ENCODE assay signal across 1 cellular context in the genomic region with DNA sequence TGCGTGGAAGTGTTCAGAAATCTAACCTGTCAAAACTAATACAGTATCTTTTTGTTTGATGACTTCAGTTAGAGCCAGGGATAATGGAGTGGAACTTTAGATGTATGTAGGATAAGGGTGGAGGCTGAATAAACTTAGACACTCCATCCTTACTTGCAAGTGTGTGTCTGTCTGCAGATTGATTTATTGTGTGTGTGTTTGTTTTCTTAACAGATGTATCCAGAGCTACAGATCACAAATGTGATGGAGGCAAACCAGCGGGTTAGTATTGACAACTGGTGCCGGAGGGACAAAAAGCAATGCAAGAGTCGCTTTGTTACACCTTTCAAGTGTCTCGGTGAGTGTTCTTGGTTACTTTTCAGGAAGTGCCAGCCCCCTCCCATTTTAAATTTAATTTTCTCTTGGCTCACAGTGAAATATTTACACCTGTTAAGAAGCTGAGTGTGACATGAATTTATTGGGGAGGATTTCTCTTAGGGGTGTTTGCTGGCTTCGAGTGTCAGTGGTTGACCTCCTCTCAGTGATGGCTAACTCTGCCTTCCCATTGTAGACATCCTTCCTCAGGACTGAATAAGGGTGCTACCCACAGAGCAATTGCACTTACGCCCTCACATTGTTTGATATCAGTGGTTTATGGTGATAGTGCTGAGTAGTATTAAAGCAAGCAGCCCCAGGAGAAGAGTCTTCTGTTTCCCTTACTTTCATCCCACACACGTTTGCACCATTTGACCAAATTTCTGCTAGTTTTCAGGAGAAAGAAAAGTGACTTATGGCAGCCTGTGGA.
TF ChIP-seq lines count a peak whose summit lies in the region.

No MANE protein-coding gene starts in this region.

TF ChIP-seq in K562, 482 proteins besides CTCF, POLR2A, EP300 and RAD21:
- TF ChIP-seq ZNF217 (CRISPR knock-in tag; IDR thresholded peaks at IDR 0.05) = no peak
- TF ChIP-seq, protein P1, sequence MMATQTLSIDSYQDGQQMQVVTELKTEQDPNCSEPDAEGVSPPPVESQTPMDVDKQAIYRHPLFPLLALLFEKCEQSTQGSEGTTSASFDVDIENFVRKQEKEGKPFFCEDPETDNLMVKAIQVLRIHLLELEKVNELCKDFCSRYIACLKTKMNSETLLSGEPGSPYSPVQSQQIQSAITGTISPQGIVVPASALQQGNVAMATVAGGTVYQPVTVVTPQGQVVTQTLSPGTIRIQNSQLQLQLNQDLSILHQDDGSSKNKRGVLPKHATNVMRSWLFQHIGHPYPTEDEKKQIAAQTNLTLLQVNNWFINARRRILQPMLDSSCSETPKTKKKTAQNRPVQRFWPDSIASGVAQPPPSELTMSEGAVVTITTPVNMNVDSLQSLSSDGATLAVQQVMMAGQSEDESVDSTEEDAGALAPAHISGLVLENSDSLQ (IDR thresholded peaks at IDR 0.05) = peak; percentile 29; the same call in 1 of the 2 replicates
